In genomic region chr22:28021116-28021997, GRCh38 we compare ENCODE assay signal across 13 cellular contexts.
DNase-seq lines count a peak whose midpoint lies in the region; ATAC-seq and TF ChIP-seq lines count a peak whose summit lies in the region.
"Had no signal": no experiment of that assay in that cellular context is flagged by ENCODE, and none has a peak within 500 bp of the region (broad histone marks: within the 10 kb centered on the region; RNA-seq: fewer than 3 reads in every experiment).

No MANE protein-coding gene starts in this region.

- H3K4me3 ChIP-seq in right atrium auricular region (no peak overlapping the region), rectal smooth muscle tissue (ENCODE audit: low read length) (no peak overlapping the region)

- DNase-seq in G401 (ENCODE audit: low spot score): peak; percentile 39
- peak; percentile 81 for DNase-seq in NCI-H82 (lab: John Stamatoyannopoulos, UW)
- DNase-seq in right atrium auricular region (ENCODE audit: low spot score): peak; percentile 50
- DNase-seq in OCI-M1 (lab: John Stamatoyannopoulos, UW): no peak
- DNase-seq in hepatic stellate cell (ENCODE audit: low spot score): no peak
- DNase-seq: activated CD4-positive, alpha-beta T cell treated with anti-CD3 and anti-CD28 coated beads for 36 hours; activated T-cell treated with anti-CD3 and anti-CD28 coated beads, Interleukin-2, amount 50 U/mL, for 72 hours; NCI-H748 treated with DMSO at 0.1 percent for 48 hours had no signal

- no peak for TF ChIP-seq CTCF in right atrium auricular region (IDR thresholded peaks at IDR 0.05)

- H3K9ac ChIP-seq in rectal smooth muscle tissue (ENCODE audit: low read length): peak overlapping the region; percentile 3

- no peaks in the 10 kb centered on the region for H3K27me3 ChIP-seq in right atrium auricular region
- H3K27me3 ChIP-seq in rectal smooth muscle tissue (ENCODE audit: control insufficient read depth, insufficient read depth, low read length): no peaks in the 10 kb centered on the region

- H3K4me1 ChIP-seq in right atrium auricular region (peaks cover 0 to 41% of the 10 kb centered on the region in 2 donors), rectal smooth muscle tissue (ENCODE audit: control insufficient read depth, insufficient read depth, low read length) (peaks cover 13% of the 10 kb centered on the region)

- in situ Hi-C loops in G401 (cut with HindIII; ENCODE audit: low sequenced_read_pairs): no loop called here

- no peak overlapping the region for H3K27ac ChIP-seq in right atrium auricular region
- H3K27ac ChIP-seq in rectal smooth muscle tissue (ENCODE audit: low read depth, low read length): no peak overlapping the region

- no peak for ATAC-seq in HG02610 (IDR thresholded peaks at IDR 0.05; ENCODE audit: unreplicated experiment)
- ATAC-seq in GM18519 (IDR thresholded peaks at IDR 0.05; ENCODE audit: low FRiP score, unreplicated experiment): no peak
- ATAC-seq: activated CD4-positive, alpha-beta T cell treated with anti-CD3 and anti-CD28 coated beads for 36 hours; activated T-cell treated with anti-CD3 and anti-CD28 coated beads, Interleukin-2, amount 50 U/mL, for 72 hours; naive thymus-derived CD4-positive, alpha-beta T cell; stimulated activated memory B cell treated with anti-CD40 and anti-IgM and Interleukin-4, amounts not matched to agents 10 μg/mL and 1 μg/mL and 100 μg/mL, for 72 hours had no signal

- no peaks in the 10 kb centered on the region for H3K9me3 ChIP-seq in right atrium auricular region

- H3K36me3 ChIP-seq in right atrium auricular region (no peaks in the 10 kb centered on the region), rectal smooth muscle tissue (ENCODE audit: control insufficient read depth, insufficient read depth, low read length) (no peaks in the 10 kb centered on the region)

Comparison
In these comparisons a context has a peak if more than half of its experiments do, and no peak if none do; other contexts are left out.
1. DNase-seq: peak in G401 (single experiment), NCI-H82 (single experiment) and right atrium auricular region (single experiment); none in OCI-M1 (single experiment) and hepatic stellate cell (single experiment).